In genomic region chr12:96907681-96908163, GRCh38 we compare ENCODE assay signal across 8 cellular contexts. TPM values are rescaled to one million over a fixed set of nuclear protein-coding genes. Genes with fewer than 3 reads are reported as not detected.
DNase-seq lines count a peak whose midpoint lies in the region; ATAC-seq and TF ChIP-seq lines count a peak whose summit lies in the region.

No MANE protein-coding gene starts in this region.

- H3K9me3 Mint-ChIP-seq in activated CD4-positive, alpha-beta T cell treated with anti-CD3 and anti-CD28 coated beads for 36 hours (ENCODE audit: low read depth), result no peaks in the 10 kb centered on the region
- H3K9me3 Mint-ChIP-seq in activated T-cell treated with anti-CD3 and anti-CD28 coated beads, Interleukin-2, amount 50 U/mL, for 24 hours, result no peaks in the 10 kb centered on the region

- no peaks in the 10 kb centered on the region for H3K27me3 Mint-ChIP-seq in activated CD4-positive, alpha-beta T cell treated with anti-CD3 and anti-CD28 coated beads for 36 hours
- no peaks in the 10 kb centered on the region for H3K27me3 Mint-ChIP-seq in activated T-cell treated with anti-CD3 and anti-CD28 coated beads, Interleukin-2, amount 50 U/mL, for 24 hours

- DNase-seq in activated CD4-positive, alpha-beta T cell treated with anti-CD3 and anti-CD28 coated beads for 36 hours, result peak; percentile 49
- DNase-seq in activated CD4-positive, alpha-beta T cell treated with anti-CD3 and anti-CD28 coated beads for 1 hour, result no peak
- peak; percentile 15 for DNase-seq in HCEC 1CT
- peak; percentile 18 for DNase-seq in MG63
- DNase-seq in activated T-cell treated with anti-CD3 and anti-CD28 coated beads, Interleukin-2, amount 50 U/mL, for 24 hours, result peak; percentile 52
- peak; percentile 40 for DNase-seq in fibroblast of the aortic adventitia (ENCODE audit: low read depth)
- no peak for DNase-seq in SHP77 treated with DMSO at 0.1 percent for 48 hours (lab: John Stamatoyannopoulos, UW)

- peak; percentile 25 for ATAC-seq in activated CD4-positive, alpha-beta T cell treated with anti-CD3 and anti-CD28 coated beads for 36 hours

- POLR2A ChIA-PET in activated CD4-positive, alpha-beta T cell treated with anti-CD3 and anti-CD28 coated beads for 36 hours (lab: Charles Lee), result no interaction called here

- peak overlapping the region; percentile 85 for H3K4me3 ChIP-seq in MG63
- H3K4me3 ChIP-seq in fibroblast of the aortic adventitia (ENCODE audit: low read depth, low read length), result peak overlapping the region; percentile 91
- peak overlapping the region; percentile 98 for H3K4me3 ChIP-seq in neuron (ENCODE audit: low read length)

- H3K36me3 Mint-ChIP-seq in activated CD4-positive, alpha-beta T cell treated with anti-CD3 and anti-CD28 coated beads for 36 hours (ENCODE audit: low read depth), result peaks cover 33% of the 10 kb centered on the region
- H3K36me3 Mint-ChIP-seq in activated T-cell treated with anti-CD3 and anti-CD28 coated beads, Interleukin-2, amount 50 U/mL, for 24 hours (ENCODE audit: low read depth), result peaks cover 41% of the 10 kb centered on the region

- H3K9me3 ChIP-seq in MG63 (no peaks in the 10 kb centered on the region), neuron (ENCODE audit: low read length) (no peaks in the 10 kb centered on the region)

- H3K4me1 ChIP-seq in neuron (ENCODE audit: insufficient read depth, low read length), result peaks cover 29% of the 10 kb centered on the region

- H3K4me3 Mint-ChIP-seq in activated CD4-positive, alpha-beta T cell treated with anti-CD3 and anti-CD28 coated beads for 36 hours, result peak overlapping the region; percentile 84
- H3K4me3 Mint-ChIP-seq in activated T-cell treated with anti-CD3 and anti-CD28 coated beads, Interleukin-2, amount 50 U/mL, for 24 hours, result peak overlapping the region; percentile 89

- H3K27me3 ChIP-seq in MG63 (no peaks in the 10 kb centered on the region), neuron (ENCODE audit: insufficient read depth, low read length) (no peaks in the 10 kb centered on the region)

- TF ChIP-seq CTCF in fibroblast of the aortic adventitia (IDR thresholded peaks at IDR 0.05; ENCODE audit: insufficient read depth, low read length), result no peak

- H3K36me3 ChIP-seq in MG63 (peaks cover 19% of the 10 kb centered on the region), neuron (ENCODE audit: insufficient read depth, low read length) (no peaks in the 10 kb centered on the region)

- peak overlapping the region; percentile 67 for H2AFZ ChIP-seq in neuron (ENCODE audit: low read depth, low read length)

- CTCF ChIA-PET in activated CD4-positive, alpha-beta T cell treated with anti-CD3 and anti-CD28 coated beads for 36 hours (lab: Charles Lee), result interaction anchor here (0.6 kb wide), 1 partner anchor 8 kb away, joined by 4 read pairs; no protein-coding TSS in a partner anchor

- H3K27ac Mint-ChIP-seq in activated CD4-positive, alpha-beta T cell treated with anti-CD3 and anti-CD28 coated beads for 36 hours, result peak overlapping the region; percentile 96
- peak overlapping the region; percentile 96 for H3K27ac Mint-ChIP-seq in activated T-cell treated with anti-CD3 and anti-CD28 coated beads, Interleukin-2, amount 50 U/mL, for 24 hours

- intact Hi-C loops in activated CD4-positive, alpha-beta T cell treated with anti-CD3 and anti-CD28 coated beads for 36 hours (cut with DNase I, micrococcal nuclease), result loop anchor here (1.0 to 5.0 kb wide), 9 partner anchors 185 to 1735 kb away; partner anchors contain the start of genes SNRPF (in 2 of the 2), CFAP54 (in 1 of the 2), IKBIP (in 1 of the 2) and LTA4H (in 1 of the 2)

- H3K4me1 Mint-ChIP-seq in activated CD4-positive, alpha-beta T cell treated with anti-CD3 and anti-CD28 coated beads for 36 hours, result peaks cover 39% of the 10 kb centered on the region
- peaks cover 46% of the 10 kb centered on the region for H3K4me1 Mint-ChIP-seq in activated T-cell treated with anti-CD3 and anti-CD28 coated beads, Interleukin-2, amount 50 U/mL, for 24 hours (ENCODE audit: low read depth)

RNA-seq across cellular contexts. Expression of gene NEDD1, which starts 0.7 kb away (rescaled TPM):
- 10 to 100 TPM; 57.9 to 69.3 TPM for total RNA-seq in activated CD4-positive, alpha-beta T cell treated with anti-CD3 and anti-CD28 coated beads for 36 hours
- 32.2 and 118 TPM in 2 replicates for total RNA-seq in MG63 (2014; rRNA removed; shearing (Covaris generic); ENCODE audit: low replicate concordance)
- total RNA-seq in fibroblast of the aortic adventitia (ENCODE audit: low replicate concordance), result 13.7 and 45.4 TPM in 2 replicates

Comparison
In these comparisons a context has a peak if more than half of its experiments do, and no peak if none do; other contexts are left out.
1. DNase-seq: peak in activated CD4-positive, alpha-beta T cell treated with anti-CD3 and anti-CD28 coated beads for 36 hours (single experiment), HCEC 1CT (single experiment), MG63 (single experiment), activated T-cell treated with anti-CD3 and anti-CD28 coated beads, Interleukin-2, amount 50 U/mL, for 24 hours (single experiment) and fibroblast of the aortic adventitia (single experiment); none in activated CD4-positive, alpha-beta T cell treated with anti-CD3 and anti-CD28 coated beads for 1 hour (single experiment) and SHP77 treated with DMSO at 0.1 percent for 48 hours (single experiment).
2. Peak in every context shown above with its lines, with median percentiles within 50 percentile points of each other: H3K4me3 ChIP-seq.